1 cellular context compared by ENCODE assay signal in genomic region chr19:6056282-6056741, GRCh38.
TF ChIP-seq lines count a peak whose summit lies in the region.

No MANE protein-coding gene starts in this region.

TF ChIP-seq in SK-N-SH treated with all-trans-retinoic acid at 6 μM for 48 hours, 23 proteins besides CTCF, POLR2A, EP300 and RAD21 (continued from another document):
- no peak for TF ChIP-seq POU6F1 (CRISPR knock-in tag; IDR thresholded peaks at IDR 0.05; ENCODE audit: borderline replicate concordance, low read depth)
- no peak for TF ChIP-seq ZNF565 (CRISPR knock-in tag; conservative IDR thresholded peaks at IDR 0.05; ENCODE audit: low read depth)
- TF ChIP-seq ZFP3 (CRISPR knock-in tag; IDR thresholded peaks at IDR 0.05), result no peak
